Comparison of ENCODE assay signal across 10 cellular contexts in genomic region chr5:151208481-151208914, GRCh38. TPM values are rescaled to one million over a fixed set of nuclear protein-coding genes. Genes with fewer than 3 reads are reported as not detected.
DNase-seq lines count a peak whose midpoint lies in the region; ATAC-seq and TF ChIP-seq lines count a peak whose summit lies in the region.
"Had no signal": no experiment of that assay in that cellular context is flagged by ENCODE, and none has a peak within 500 bp of the region (broad histone marks: within the 10 kb centered on the region; RNA-seq: fewer than 3 reads in every experiment).

No MANE protein-coding gene starts in this region.

- H3K36me3 Mint-ChIP-seq in activated CD4-positive, alpha-beta memory T cell treated with anti-CD3 and anti-CD28 coated beads for 36 hours, result peaks cover 9% of the 10 kb centered on the region
- H3K36me3 Mint-ChIP-seq in activated CD4-positive, alpha-beta memory T cell treated with anti-CD3 and anti-CD28 coated beads, Interleukin-2, amount 10 ng/mL, durations not matched to agents 7 days and 5 days (ENCODE audit: low read depth), result peaks cover 19% of the 10 kb centered on the region
- no peaks in the 10 kb centered on the region for H3K36me3 Mint-ChIP-seq in glutamatergic neuron (ENCODE audit: unreplicated experiment)

- 52 to 57% methylated on average over 5 of the region's 5 CpGs for WGBS in thyroid gland, 2 donors

- ATAC-seq in mucosa of descending colon (peak; percentile 22), GM19455 (IDR thresholded peaks at IDR 0.05; ENCODE audit: unreplicated experiment) (no peak)

- H3K27me3 ChIP-seq in ascending aorta, result no peaks in the 10 kb centered on the region
- H3K27me3 ChIP-seq in thyroid gland, result no peaks in the 10 kb centered on the region

- intact Hi-C loops in activated CD4-positive, alpha-beta memory T cell treated with anti-CD3 and anti-CD28 coated beads for 36 hours (cut with micrococcal nuclease), result no loop called here
- intact Hi-C loops in ascending aorta (cut with DNase I), result no loop called here
- intact Hi-C loops in mucosa of descending colon (cut with DNase I, micrococcal nuclease), result no loop called here
- intact Hi-C loops in thyroid gland (cut with DNase I), result no loop called here

- H3K4me1 ChIP-seq in ascending aorta (no peaks in the 10 kb centered on the region), mucosa of descending colon (ENCODE audit: low read depth) (peaks cover 6% of the 10 kb centered on the region), thyroid gland (no peaks in the 10 kb centered on the region)

- POLR2A ChIA-PET in activated CD4-positive, alpha-beta memory T cell treated with anti-CD3 and anti-CD28 coated beads for 36 hours (lab: Charles Lee), result interaction anchor here (1.7 kb wide), 1 partner anchor 15 kb away, joined by 4 read pairs; the partner anchor contains the start of gene CCDC69
- POLR2A ChIA-PET in activated CD4-positive, alpha-beta memory T cell treated with anti-CD3 and anti-CD28 coated beads, Interleukin-2, amount 10 ng/mL, durations not matched to agents 7 days and 5 days (lab: Charles Lee), result interaction anchor here (1.5 kb wide), 2 partner anchors 15 to 82 kb away, joined by 3 to 5 read pairs; partner anchors contain the start of gene CCDC69

- no peaks in the 10 kb centered on the region for H3K9me3 Mint-ChIP-seq in activated CD4-positive, alpha-beta memory T cell treated with anti-CD3 and anti-CD28 coated beads for 36 hours
- H3K9me3 Mint-ChIP-seq in activated CD4-positive, alpha-beta memory T cell treated with anti-CD3 and anti-CD28 coated beads, Interleukin-2, amount 10 ng/mL, durations not matched to agents 7 days and 5 days, result no peaks in the 10 kb centered on the region
- H3K9me3 Mint-ChIP-seq in glutamatergic neuron (ENCODE audit: unreplicated experiment), result peaks cover 4% of the 10 kb centered on the region

- peak overlapping the region; percentile 38 for H3K27ac Mint-ChIP-seq in activated CD4-positive, alpha-beta memory T cell treated with anti-CD3 and anti-CD28 coated beads for 36 hours
- H3K27ac Mint-ChIP-seq in activated CD4-positive, alpha-beta memory T cell treated with anti-CD3 and anti-CD28 coated beads, Interleukin-2, amount 10 ng/mL, durations not matched to agents 7 days and 5 days, result no peak overlapping the region
- no peak overlapping the region for H3K27ac Mint-ChIP-seq in glutamatergic neuron (ENCODE audit: unreplicated experiment)

- DNase-seq in activated CD4-positive, alpha-beta memory T cell treated with anti-CD3 and anti-CD28 coated beads for 36 hours, result no peak
- no peak for DNase-seq in activated CD4-positive, alpha-beta memory T cell treated with anti-CD3 and anti-CD28 coated beads, Interleukin-2, amount 10 ng/mL, durations not matched to agents 7 days and 5 days
- DNase-seq in ascending aorta (ENCODE audit: low spot score in 2 of 2) (peak in 1 of 2 donors; percentile 64), mucosa of descending colon (no peak), thyroid gland (no peak), glutamatergic neuron (no peak)
- no peak for DNase-seq in stimulated activated CD4-positive, alpha-beta T cell treated with anti-CD3 and anti-CD28 coated beads, Interleukin-4, amount 100 ng/mL, for 4 hours
- DNase-seq: kidney; stimulated activated CD4-positive, alpha-beta T cell treated with anti-CD3 and anti-CD28 coated beads, Interleukin-12 subunit alpha, Interleukin-12 subunit beta, amount 100 ng/mL, for 4 hours had no signal

- TF ChIP-seq CTCF in ascending aorta (IDR thresholded peaks at IDR 0.05) (no peak), mucosa of descending colon (IDR thresholded peaks at IDR 0.05) (no peak), thyroid gland (IDR thresholded peaks at IDR 0.05) (no peak), glutamatergic neuron (IDR thresholded peaks at IDR 0.05; ENCODE audit: partially characterized antibody, unreplicated experiment) (no peak)

- H3K4me1 Mint-ChIP-seq in activated CD4-positive, alpha-beta memory T cell treated with anti-CD3 and anti-CD28 coated beads for 36 hours (ENCODE audit: low read depth), result peaks cover 58% of the 10 kb centered on the region
- peaks cover 45% of the 10 kb centered on the region for H3K4me1 Mint-ChIP-seq in activated CD4-positive, alpha-beta memory T cell treated with anti-CD3 and anti-CD28 coated beads, Interleukin-2, amount 10 ng/mL, durations not matched to agents 7 days and 5 days
- peaks cover 2% of the 10 kb centered on the region for H3K4me1 Mint-ChIP-seq in glutamatergic neuron (ENCODE audit: low read depth, unreplicated experiment)

- no peak overlapping the region for H3K4me3 Mint-ChIP-seq in activated CD4-positive, alpha-beta memory T cell treated with anti-CD3 and anti-CD28 coated beads for 36 hours
- H3K4me3 Mint-ChIP-seq in activated CD4-positive, alpha-beta memory T cell treated with anti-CD3 and anti-CD28 coated beads, Interleukin-2, amount 10 ng/mL, durations not matched to agents 7 days and 5 days, result no peak overlapping the region
- H3K4me3 Mint-ChIP-seq in glutamatergic neuron (ENCODE audit: unreplicated experiment), result no peak overlapping the region

- H3K4me3 ChIP-seq in ascending aorta (no peak overlapping the region), mucosa of descending colon (no peak overlapping the region), thyroid gland (replicated peaks in 1 of 3) (no peak overlapping the region)

- H3K9me3 ChIP-seq in ascending aorta, result no peaks in the 10 kb centered on the region
- no peaks in the 10 kb centered on the region for H3K9me3 ChIP-seq in mucosa of descending colon
- no peaks in the 10 kb centered on the region for H3K9me3 ChIP-seq in thyroid gland

- H3K27ac ChIP-seq in ascending aorta, result peak overlapping the region; percentile 22 to 39
- H3K27ac ChIP-seq in thyroid gland, result peak overlapping the region in 2 of 3 donors; percentile 15 to 28

- no peak for TF ChIP-seq POLR2A in thyroid gland (IDR thresholded peaks at IDR 0.05)

- H3K27me3 Mint-ChIP-seq in activated CD4-positive, alpha-beta memory T cell treated with anti-CD3 and anti-CD28 coated beads for 36 hours, result no peaks in the 10 kb centered on the region
- H3K27me3 Mint-ChIP-seq in activated CD4-positive, alpha-beta memory T cell treated with anti-CD3 and anti-CD28 coated beads, Interleukin-2, amount 10 ng/mL, durations not matched to agents 7 days and 5 days, result no peaks in the 10 kb centered on the region
- H3K27me3 Mint-ChIP-seq in glutamatergic neuron (ENCODE audit: unreplicated experiment), result peaks cover 2% of the 10 kb centered on the region

- H3K36me3 ChIP-seq in ascending aorta, result no peaks in the 10 kb centered on the region
- no peaks in the 10 kb centered on the region for H3K36me3 ChIP-seq in mucosa of descending colon (ENCODE audit: low read depth)
- no peaks in the 10 kb centered on the region for H3K36me3 ChIP-seq in thyroid gland

- CTCF ChIA-PET in activated CD4-positive, alpha-beta memory T cell treated with anti-CD3 and anti-CD28 coated beads for 36 hours (lab: Charles Lee), result interaction anchor here (0.9 to 1.3 kb wide), 2 partner anchors 43 to 160 kb away, joined by 3 to 5 read pairs; no protein-coding TSS in a partner anchor
- CTCF ChIA-PET in activated CD4-positive, alpha-beta memory T cell treated with anti-CD3 and anti-CD28 coated beads, Interleukin-2, amount 10 ng/mL, durations not matched to agents 7 days and 5 days (lab: Charles Lee), result interaction anchor here (1.2 kb wide), 1 partner anchor 44 kb away, joined by 3 read pairs; no protein-coding TSS in a partner anchor

RNA-seq across cellular contexts. Expression of gene CCDC69, which starts 15.4 kb away (rescaled TPM):
- total RNA-seq in activated CD4-positive, alpha-beta memory T cell treated with anti-CD3 and anti-CD28 coated beads for 36 hours, result 10 to 100 TPM; 24.6 to 27.6 TPM
- 10 to 100 TPM; 62.6 to 64.2 TPM for total RNA-seq in activated CD4-positive, alpha-beta memory T cell treated with anti-CD3 and anti-CD28 coated beads, Interleukin-2, amount 10 ng/mL, durations not matched to agents 7 days and 5 days
- 101 TPM for total RNA-seq in ascending aorta
- total RNA-seq in mucosa of descending colon, result 100 to 1,000 TPM in 1 of 3 donors, 10 to 100 TPM in 1, 1 to 10 TPM in 1; 8.8 to 190 (median 23.4) TPM
- total RNA-seq in thyroid gland, result 10 to 100 TPM; 13.5 to 51.6 (median 18.3) TPM
- 2.0 TPM for total RNA-seq in glutamatergic neuron (ENCODE audit: unreplicated experiment)

RNA-seq across cellular contexts. Expression of gene GM2A, which starts 44.5 kb away (rescaled TPM):
- total RNA-seq in activated CD4-positive, alpha-beta memory T cell treated with anti-CD3 and anti-CD28 coated beads for 36 hours, result 10 to 100 TPM; 28.7 to 29.1 TPM
- 10 to 100 TPM; 22.4 to 24.5 TPM for total RNA-seq in activated CD4-positive, alpha-beta memory T cell treated with anti-CD3 and anti-CD28 coated beads, Interleukin-2, amount 10 ng/mL, durations not matched to agents 7 days and 5 days
- total RNA-seq in ascending aorta (15.0 TPM), mucosa of descending colon (10 to 100 TPM; 22.0 to 32.1 (median 30.9) TPM), thyroid gland (10 to 100 TPM; 15.4 to 23.8 (median 18.8) TPM), glutamatergic neuron (ENCODE audit: unreplicated experiment) (13.7 TPM)

RNA-seq across cellular contexts. Expression of gene ANXA6, which starts 50.9 kb away (rescaled TPM):
- 100 to 1,000 TPM; 430 to 443 TPM for total RNA-seq in activated CD4-positive, alpha-beta memory T cell treated with anti-CD3 and anti-CD28 coated beads for 36 hours
- total RNA-seq in activated CD4-positive, alpha-beta memory T cell treated with anti-CD3 and anti-CD28 coated beads, Interleukin-2, amount 10 ng/mL, durations not matched to agents 7 days and 5 days, result 100 to 1,000 TPM; 603 to 606 TPM
- total RNA-seq in ascending aorta (334 TPM), mucosa of descending colon (100 to 1,000 TPM in 1 of 3 donors, 10 to 100 TPM in 2; 21.4 to 180 (median 68.0) TPM), thyroid gland (100 to 1,000 TPM; 122 to 283 (median 180) TPM), glutamatergic neuron (ENCODE audit: unreplicated experiment) (143 TPM)
